Comparison of ENCODE assay signal across 15 cellular contexts in genomic region chr20:32839227-32839981, GRCh38.
DNase-seq lines count a peak whose midpoint lies in the region; ATAC-seq lines count a peak whose summit lies in the region.
"Had no signal": no experiment of that assay in that cellular context is flagged by ENCODE, and none has a peak within 500 bp of the region (broad histone marks: within the 10 kb centered on the region; RNA-seq: fewer than 3 reads in every experiment).

No MANE protein-coding gene starts in this region.

- DNase-seq in activated naive CD4-positive, alpha-beta T cell (lab: John Stamatoyannopoulos, UW), result no peak
- DNase-seq in NCI-H345 (lab: John Stamatoyannopoulos, UW) (peak; percentile 89), NK-92 (lab: John Stamatoyannopoulos, UW; ENCODE audit: unreplicated experiment) (no peak), NCI-H1105 treated with DMSO at 0.1 percent for 48 hours (lab: John Stamatoyannopoulos, UW) (no peak)
- no peak for DNase-seq in effector memory CD8-positive, alpha-beta T cell
- DNase-seq: AML-193; effector CD4-positive, alpha-beta T cell; H7; Karpas-422; NCI-H1436; nucleus accumbens; right cardiac atrium; SK-N-SH had no signal

- peak overlapping the region; percentile 84 for H3K27ac Mint-ChIP-seq in activated naive CD4-positive, alpha-beta T cell treated with anti-CD3 and anti-CD28 coated beads, Interleukin-2, amount 50 U/mL, for 24 hours
- peak overlapping the region; percentile 35 to 66 for H3K27ac Mint-ChIP-seq in effector memory CD8-positive, alpha-beta T cell

- no peak overlapping the region for H3K4me3 Mint-ChIP-seq in activated naive CD4-positive, alpha-beta T cell treated with anti-CD3 and anti-CD28 coated beads, Interleukin-2, amount 50 U/mL, for 24 hours
- no peak overlapping the region for H3K4me3 Mint-ChIP-seq in effector memory CD8-positive, alpha-beta T cell

- ATAC-seq in effector memory CD8-positive, alpha-beta T cell (replicated peaks), result no peak
- ATAC-seq in GM19351 (IDR thresholded peaks at IDR 0.05; ENCODE audit: unreplicated experiment), result no peak
- ATAC-seq: right cardiac atrium had no signal

- peaks cover 52% of the 10 kb centered on the region for H3K4me1 Mint-ChIP-seq in activated naive CD4-positive, alpha-beta T cell treated with anti-CD3 and anti-CD28 coated beads, Interleukin-2, amount 50 U/mL, for 24 hours
- H3K4me1 Mint-ChIP-seq in effector memory CD8-positive, alpha-beta T cell (ENCODE audit: low read depth in 2 of 2), result peaks cover 17 to 28% of the 10 kb centered on the region in 2 donors

- H3K27me3 Mint-ChIP-seq in activated naive CD4-positive, alpha-beta T cell treated with anti-CD3 and anti-CD28 coated beads, Interleukin-2, amount 50 U/mL, for 24 hours, result no peaks in the 10 kb centered on the region
- no peaks in the 10 kb centered on the region for H3K27me3 Mint-ChIP-seq in effector memory CD8-positive, alpha-beta T cell

- H3K9me3 Mint-ChIP-seq in activated naive CD4-positive, alpha-beta T cell treated with anti-CD3 and anti-CD28 coated beads, Interleukin-2, amount 50 U/mL, for 24 hours, result no peaks in the 10 kb centered on the region
- H3K9me3 Mint-ChIP-seq in effector memory CD8-positive, alpha-beta T cell, result no peaks in the 10 kb centered on the region

- H3K36me3 Mint-ChIP-seq in activated naive CD4-positive, alpha-beta T cell treated with anti-CD3 and anti-CD28 coated beads, Interleukin-2, amount 50 U/mL, for 24 hours, result peaks cover 15% of the 10 kb centered on the region
- peaks cover 94% of the 10 kb centered on the region for H3K36me3 Mint-ChIP-seq in effector memory CD8-positive, alpha-beta T cell (ENCODE audit: insufficient read depth)
